1 cellular context compared by ENCODE assay signal in genomic region chr7:139828446-139828845, GRCh38.
TF ChIP-seq lines count a peak whose summit lies in the region.

No MANE protein-coding gene starts in this region.

TF ChIP-seq in IMR-90, 13 proteins besides CTCF, POLR2A, EP300 and RAD21 (continued from another document):
- no peak for TF ChIP-seq ELK1 (IDR thresholded peaks at IDR 0.05; ENCODE audit: borderline replicate concordance, low read depth, low read length)
- TF ChIP-seq MAFK (IDR thresholded peaks at IDR 0.05; ENCODE audit: low read depth, low read length) = no peak
- no peak for TF ChIP-seq RFX5 (IDR thresholded peaks at IDR 0.05; ENCODE audit: low read depth, low read length)
- no peak for TF ChIP-seq USF2 (IDR thresholded peaks at IDR 0.05; ENCODE audit: low read depth, low read length)
- TF ChIP-seq BHLHE40 (IDR thresholded peaks at IDR 0.05; ENCODE audit: low read depth, low read length) = no peak
- TF ChIP-seq CHD1 (IDR thresholded peaks at IDR 0.05; ENCODE audit: low read depth, low read length) = no peak
